12 cellular contexts compared by ENCODE assay signal in genomic region chr22:50309601-50309991, GRCh38. TPM values are rescaled to one million over a fixed set of nuclear protein-coding genes. Genes with fewer than 3 reads are reported as not detected.
DNase-seq lines count a peak whose midpoint lies in the region; ATAC-seq and TF ChIP-seq lines count a peak whose summit lies in the region.
"Had no signal": no experiment of that assay in that cellular context is flagged by ENCODE, and none has a peak within 500 bp of the region (broad histone marks: within the 10 kb centered on the region; RNA-seq: fewer than 3 reads in every experiment).

No MANE protein-coding gene starts in this region.

- H3K4me3 Mint-ChIP-seq in activated naive CD8-positive, alpha-beta T cell treated with anti-CD3 and anti-CD28 coated beads, Interleukin-2, amount 50 U/mL, for 24 hours = no peak overlapping the region
- H3K4me3 Mint-ChIP-seq: activated naive CD8-positive, alpha-beta T cell treated with anti-CD3 and anti-CD28 coated beads, Interleukin-2, amount 10 ng/mL, durations not matched to agents 7 days and 5 days had no signal

- peaks cover 17% of the 10 kb centered on the region for H4K20me1 ChIP-seq in IMR-90 (ENCODE audit: insufficient read depth, low read length)

- no peak overlapping the region for H3K27ac Mint-ChIP-seq in activated naive CD8-positive, alpha-beta T cell treated with anti-CD3 and anti-CD28 coated beads, Interleukin-2, amount 50 U/mL, for 24 hours
- H3K27ac Mint-ChIP-seq: activated naive CD8-positive, alpha-beta T cell treated with anti-CD3 and anti-CD28 coated beads, Interleukin-2, amount 10 ng/mL, durations not matched to agents 7 days and 5 days; natural killer cell treated with Interleukin-12 subunit alpha and Interleukin-12 subunit beta and Interleukin-15 and Interleukin-18, amount 100 ng/mL, for 72 hours had no signal

- ATAC-seq in IMR-90 (ENCODE audit: low read depth) = no peak
- ATAC-seq in activated naive CD8-positive, alpha-beta T cell treated with anti-CD3 and anti-CD28 coated beads, Interleukin-2, amount 50 U/mL, for 24 hours = no peak
- ATAC-seq: HCT116; natural killer cell treated with Interleukin-12 subunit alpha and Interleukin-12 subunit beta and Interleukin-15 and Interleukin-18, amount 100 ng/mL, for 72 hours had no signal

- no TSS peak for BruUV-seq in IMR-90 (replicated peaks; lab: Mats Ljungman, UMichigan)

- H3K79me1 ChIP-seq in IMR-90 (ENCODE audit: low read depth in 1 of 2, low read length in 2 of 2) = peaks cover 0 to 27% of the 10 kb centered on the region in 2 experiments; a peak in 1 of 4 replicates

- no peaks in the 10 kb centered on the region for H3K36me3 Mint-ChIP-seq in activated naive CD8-positive, alpha-beta T cell treated with anti-CD3 and anti-CD28 coated beads, Interleukin-2, amount 50 U/mL, for 24 hours (ENCODE audit: low read depth)
- H3K36me3 Mint-ChIP-seq: activated naive CD8-positive, alpha-beta T cell treated with anti-CD3 and anti-CD28 coated beads, Interleukin-2, amount 10 ng/mL, durations not matched to agents 7 days and 5 days; natural killer cell treated with Interleukin-12 subunit alpha and Interleukin-12 subunit beta and Interleukin-15 and Interleukin-18, amount 100 ng/mL, for 72 hours had no signal

- in situ Hi-C loops in IMR-90 (cut with MboI; ENCODE audit: low sequenced_read_pairs) = no loop called here

- no peak for DNase-seq in IMR-90
- DNase-seq in esophagus muscularis mucosa (ENCODE audit: extremely low spot score) = no peak
- no peak for DNase-seq in spleen
- no peak for DNase-seq in NCI-H1105 treated with DMSO at 0.1 percent for 48 hours (lab: John Stamatoyannopoulos, UW)
- DNase-seq in SW 1271 (lab: John Stamatoyannopoulos, UW) = no peak
- no peak for DNase-seq in activated naive CD8-positive, alpha-beta T cell treated with anti-CD3 and anti-CD28 coated beads, Interleukin-2, amount 50 U/mL, for 24 hours
- DNase-seq: activated naive CD8-positive, alpha-beta T cell treated with anti-CD3 and anti-CD28 coated beads, Interleukin-2, amount 10 ng/mL, durations not matched to agents 7 days and 5 days; foreskin fibroblast; islet precursor cell; NCI-H1048 had no signal

- CTCF ChIA-PET in IMR-90 (lab: Yijun Ruan, JAX) = no interaction called here

- H2AK5ac ChIP-seq in IMR-90 (ENCODE audit: low read depth, low read length) = peak overlapping the region; percentile 95

- no peak overlapping the region for H2BK20ac ChIP-seq in IMR-90 (ENCODE audit: low read depth, low read length)

- no peaks in the 10 kb centered on the region for H3K9me3 Mint-ChIP-seq in activated naive CD8-positive, alpha-beta T cell treated with anti-CD3 and anti-CD28 coated beads, Interleukin-2, amount 50 U/mL, for 24 hours
- H3K9me3 Mint-ChIP-seq: activated naive CD8-positive, alpha-beta T cell treated with anti-CD3 and anti-CD28 coated beads, Interleukin-2, amount 10 ng/mL, durations not matched to agents 7 days and 5 days; natural killer cell treated with Interleukin-12 subunit alpha and Interleukin-12 subunit beta and Interleukin-15 and Interleukin-18, amount 100 ng/mL, for 72 hours had no signal

- H2BK5ac ChIP-seq in IMR-90 (ENCODE audit: low read depth, low read length, poor library complexity, severe bottlenecking) = no peak overlapping the region

- no peak overlapping the region for H3K56ac ChIP-seq in IMR-90 (ENCODE audit: extremely low read depth, insufficient read depth, low read length)

- no peak overlapping the region; a peak in 1 of 4 replicates for H4K8ac ChIP-seq in IMR-90 (ENCODE audit: low read depth in 2 of 2, low read length in 2 of 2)

- H3K4me3 ChIP-seq in IMR-90 (ENCODE audit: insufficient read depth, low read depth, low read length) (no peak overlapping the region), esophagus muscularis mucosa (no peak overlapping the region), spleen (no peak overlapping the region)

- H3K36me3 ChIP-seq in IMR-90 (ENCODE audit: control insufficient read depth, insufficient read depth, low read length) (peaks cover 7% of the 10 kb centered on the region; the same call in 1 of the 2 replicates), esophagus muscularis mucosa (peaks cover 0 to 7% (median 0%) of the 10 kb centered on the region in 4 donors), spleen (peaks cover 0 to 14% (median 0%) of the 10 kb centered on the region in 6 donors)

- peaks cover 14% of the 10 kb centered on the region; the same call in 1 of the 2 replicates for H3K9me1 ChIP-seq in IMR-90 (ENCODE audit: insufficient read depth, low read length)

- no peak overlapping the region for H3K18ac ChIP-seq in IMR-90 (ENCODE audit: low read depth, low read length)

- H3K14ac ChIP-seq in IMR-90 (replicated peaks; ENCODE audit: low read depth, low read length) = no peak overlapping the region

- no peak overlapping the region for H2BK15ac ChIP-seq in IMR-90 (ENCODE audit: low read depth, low read length)

- no peaks in the 10 kb centered on the region for H3K9me3 ChIP-seq in IMR-90 (ENCODE audit: control insufficient read depth, insufficient read depth, low read length)
- no peaks in the 10 kb centered on the region for H3K9me3 ChIP-seq in esophagus muscularis mucosa
- no peaks in the 10 kb centered on the region for H3K9me3 ChIP-seq in spleen

- TF ChIP-seq CTCF in IMR-90 (conservative IDR thresholded peaks at IDR 0.05; ENCODE audit: low read depth, low read length) (no peak), esophagus muscularis mucosa (IDR thresholded peaks at IDR 0.05) (no peak), spleen (IDR thresholded peaks at IDR 0.05 in 8 of 11, conservative IDR thresholded peaks at IDR 0.05 in 3 of 11) (no peak)

- H3K23ac ChIP-seq in IMR-90 (ENCODE audit: low read depth, low read length) = no peak overlapping the region

- peaks cover 19% of the 10 kb centered on the region for H3K4me1 Mint-ChIP-seq in activated naive CD8-positive, alpha-beta T cell treated with anti-CD3 and anti-CD28 coated beads, Interleukin-2, amount 50 U/mL, for 24 hours

- no peak overlapping the region for H3K4me2 ChIP-seq in IMR-90 (ENCODE audit: low read depth, low read length)

- peaks cover 23% of the 10 kb centered on the region for H3K4me1 ChIP-seq in IMR-90 (ENCODE audit: control insufficient read depth, insufficient read depth, low read length)
- peaks cover 39 to 57% (median 50%) of the 10 kb centered on the region in 4 donors for H3K4me1 ChIP-seq in esophagus muscularis mucosa
- peaks cover 49 to 93% (median 84%) of the 10 kb centered on the region in 6 donors for H3K4me1 ChIP-seq in spleen

- H3K4ac ChIP-seq in IMR-90 (ENCODE audit: low read depth, low read length) = peak overlapping the region; percentile 96; the same call in 1 of the 2 replicates

- H4K91ac ChIP-seq in IMR-90 (ENCODE audit: insufficient read depth, low read depth, low read length) = no peak overlapping the region; the same call in 1 of the 2 replicates

- no peak overlapping the region for H4K5ac ChIP-seq in IMR-90 (ENCODE audit: low read depth, low read length)

- no CpG with 5 or more reads among the region's 7 CpGs for WGBS in IMR-90 (ENCODE audit: extremely low coverage in 2 of 2, insufficient read length in 1 of 2), 2 experiments
- WGBS in esophagus muscularis mucosa = 70% methylated on average over 2 of the region's 7 CpGs
- 43 to 67% (median 59%) methylated on average over 1 to 7 of the region's 7 CpGs for WGBS in spleen, 5 donors

- no peak overlapping the region for H2BK120ac ChIP-seq in IMR-90 (ENCODE audit: low read depth, low read length)

- POLR2A ChIA-PET in IMR-90 (lab: Charles Lee; ENCODE audit: unreplicated experiment) = interaction anchor here (1.4 kb wide), 1 partner anchor 14 kb away, joined by 4 read pairs; no protein-coding TSS in a partner anchor

- no peaks in the 10 kb centered on the region for H3K27me3 ChIP-seq in IMR-90 (ENCODE audit: control insufficient read depth, insufficient read depth, low read length)
- no peaks in the 10 kb centered on the region for H3K27me3 ChIP-seq in esophagus muscularis mucosa
- peaks cover 0 to 37% (median 3%) of the 10 kb centered on the region in 7 donors for H3K27me3 ChIP-seq in spleen (replicated peaks in 1 of 7)

- peaks cover 6% of the 10 kb centered on the region for H3K27me3 Mint-ChIP-seq in activated naive CD8-positive, alpha-beta T cell treated with anti-CD3 and anti-CD28 coated beads, Interleukin-2, amount 50 U/mL, for 24 hours

- peak overlapping the region; percentile 65 for H2AK9ac ChIP-seq in IMR-90 (replicated peaks; ENCODE audit: low read depth, low read length, poor library complexity)

- TF ChIP-seq RAD21 in IMR-90 (IDR thresholded peaks at IDR 0.05; ENCODE audit: low read length) = no peak

- H2AFZ ChIP-seq in IMR-90 (replicated peaks; ENCODE audit: low read length, poor library complexity) = peak overlapping the region; percentile 81

- TF ChIP-seq EP300 in esophagus muscularis mucosa (IDR thresholded peaks at IDR 0.05) = no peak

- dilution Hi-C loops in IMR-90 (cut with HindIII; ENCODE audit: low sequenced_read_pairs, unreplicated experiment) = no loop called here

- intact Hi-C loops in IMR-90 (cut with micrococcal nuclease) (loop anchor here (5.0 kb wide), 1 partner anchor 37 kb away; the partner anchor contains the start of gene MAPK11), esophagus muscularis mucosa (cut with DNase I) (loop anchor here (2.0 kb wide), 1 partner anchor 17 kb away; the partner anchor contains the start of gene DENND6B), spleen (cut with DNase I; ENCODE audit: low total_unique reads) (no loop called here)

- no peak overlapping the region for H3K9ac ChIP-seq in IMR-90 (ENCODE audit: low read depth, low read length)

- H3K27ac ChIP-seq in IMR-90 (ENCODE audit: insufficient read depth, low read length) (no peak overlapping the region), esophagus muscularis mucosa (replicated peaks in 1 of 4) (peak overlapping the region; percentile 81 to 93 (median 87)), spleen (peak overlapping the region; percentile 63 to 94 (median 88))

- no peak for TF ChIP-seq POLR2A in IMR-90 (IDR thresholded peaks at IDR 0.05; ENCODE audit: low read depth, low read length)
- no peak for TF ChIP-seq POLR2A in esophagus muscularis mucosa (IDR thresholded peaks at IDR 0.05; ENCODE audit: low read depth)
- TF ChIP-seq POLR2A in spleen (IDR thresholded peaks at IDR 0.05) = no peak

RNA-seq across cellular contexts. Expression of gene PLXNB2, which starts 2.1 kb away (rescaled TPM):
- total RNA-seq in IMR-90 (2012; rRNA removed) = 73.1 and 84.7 TPM in 2 replicates
- 202 and 220 TPM in 2 replicates for polyA plus RNA-seq in IMR-90 (2012; rRNA removed)
- polyA plus RNA-seq in IMR-90 (2012; cell fraction: cytosol; rRNA removed) = 120 and 220 TPM in 2 replicates
- polyA plus RNA-seq in IMR-90 (2012; cell fraction: nucleus; rRNA removed; ENCODE audit: low replicate concordance) = 452 and 943 TPM in 2 replicates
- 100 to 1,000 TPM; 115 to 218 (median 154) TPM for total RNA-seq in esophagus muscularis mucosa
- 100 to 1,000 TPM; 175 to 382 (median 278) TPM for total RNA-seq in spleen
- 100 to 1,000 TPM in 1 of 3 donors, 10 to 100 TPM in 2; 41.9 to 113 (median 68.3) TPM for polyA plus RNA-seq in spleen

RNA-seq across cellular contexts. Expression of gene DENND6B, which starts 17.2 kb away (rescaled TPM):
- 0.36 and 0.56 TPM in 2 replicates for total RNA-seq in IMR-90 (2012; rRNA removed)
- polyA plus RNA-seq in IMR-90 (2012; rRNA removed) = 4.9 and 5.3 TPM in 2 replicates
- polyA plus RNA-seq in IMR-90 (2012; cell fraction: cytosol; rRNA removed) = 3.0 and 4.6 TPM in 2 replicates
- polyA plus RNA-seq in IMR-90 (2012; cell fraction: nucleus; rRNA removed; ENCODE audit: low replicate concordance) = 15.5 and 36.4 TPM in 2 replicates
- 1 to 10 TPM; 1.7 to 3.8 (median 2.5) TPM for total RNA-seq in esophagus muscularis mucosa
- total RNA-seq in spleen = 1 to 10 TPM; 4.5 to 8.9 (median 6.0) TPM
- 10 to 100 TPM in 1 of 3 donors, 1 to 10 TPM in 2; 6.4 to 10.4 (median 9.9) TPM for polyA plus RNA-seq in spleen

RNA-seq across cellular contexts. Expression of gene PPP6R2, which starts 33.5 kb away (rescaled TPM):
- total RNA-seq in IMR-90 (2012; rRNA removed) = 49.4 and 51.6 TPM in 2 replicates
- polyA plus RNA-seq in IMR-90 (2012; rRNA removed) = 46.9 and 49.2 TPM in 2 replicates
- polyA plus RNA-seq in IMR-90 (2012; cell fraction: cytosol; rRNA removed) = 42.4 and 51.0 TPM in 2 replicates
- 130 and 243 TPM in 2 replicates for polyA plus RNA-seq in IMR-90 (2012; cell fraction: nucleus; rRNA removed; ENCODE audit: low replicate concordance)
- 10 to 100 TPM; 57.7 to 79.4 (median 65.3) TPM for total RNA-seq in esophagus muscularis mucosa
- 10 to 100 TPM; 54.0 to 76.2 (median 64.7) TPM for total RNA-seq in spleen
- 10 to 100 TPM; 23.6 to 48.7 (median 27.8) TPM for polyA plus RNA-seq in spleen

RNA-seq across cellular contexts. Expression of gene MAPK11, which starts 39.4 kb away (rescaled TPM):
- total RNA-seq in IMR-90 (2012; rRNA removed) = 7.5 and 8.1 TPM in 2 replicates
- 14.4 and 16.6 TPM in 2 replicates for polyA plus RNA-seq in IMR-90 (2012; rRNA removed)
- 11.1 and 14.2 TPM in 2 replicates for polyA plus RNA-seq in IMR-90 (2012; cell fraction: cytosol; rRNA removed)
- 42.0 and 90.5 TPM in 2 replicates for polyA plus RNA-seq in IMR-90 (2012; cell fraction: nucleus; rRNA removed; ENCODE audit: low replicate concordance)
- 10 to 100 TPM in 2 of 4 donors, 1 to 10 TPM in 2; 3.7 to 12.5 (median 10.1) TPM for total RNA-seq in esophagus muscularis mucosa
- 10 to 100 TPM in 3 of 7 donors, 1 to 10 TPM in 4; 5.2 to 20.7 (median 9.3) TPM for total RNA-seq in spleen
- 10 to 100 TPM; 10.7 to 25.3 (median 21.0) TPM for polyA plus RNA-seq in spleen

RNA-seq across cellular contexts. Expression of gene MAPK12, which starts 48.1 kb away (rescaled TPM):
- 35.6 and 41.0 TPM in 2 replicates for total RNA-seq in IMR-90 (2012; rRNA removed)
- polyA plus RNA-seq in IMR-90 (2012; rRNA removed) = 56.3 and 59.9 TPM in 2 replicates
- 42.8 and 49.5 TPM in 2 replicates for polyA plus RNA-seq in IMR-90 (2012; cell fraction: cytosol; rRNA removed)
- 269 and 452 TPM in 2 replicates for polyA plus RNA-seq in IMR-90 (2012; cell fraction: nucleus; rRNA removed; ENCODE audit: low replicate concordance)
- total RNA-seq in esophagus muscularis mucosa = 10 to 100 TPM in 3 of 4 donors, 1 to 10 TPM in 1; 5.8 to 22.9 (median 16.1) TPM
- total RNA-seq in spleen = 10 to 100 TPM in 2 of 7 donors, 1 to 10 TPM in 5; 3.9 to 11.6 (median 6.4) TPM
- 10 to 100 TPM in 1 of 3 donors, 1 to 10 TPM in 2; 6.9 to 11.0 (median 9.0) TPM for polyA plus RNA-seq in spleen
